In the genomic region with DNA sequence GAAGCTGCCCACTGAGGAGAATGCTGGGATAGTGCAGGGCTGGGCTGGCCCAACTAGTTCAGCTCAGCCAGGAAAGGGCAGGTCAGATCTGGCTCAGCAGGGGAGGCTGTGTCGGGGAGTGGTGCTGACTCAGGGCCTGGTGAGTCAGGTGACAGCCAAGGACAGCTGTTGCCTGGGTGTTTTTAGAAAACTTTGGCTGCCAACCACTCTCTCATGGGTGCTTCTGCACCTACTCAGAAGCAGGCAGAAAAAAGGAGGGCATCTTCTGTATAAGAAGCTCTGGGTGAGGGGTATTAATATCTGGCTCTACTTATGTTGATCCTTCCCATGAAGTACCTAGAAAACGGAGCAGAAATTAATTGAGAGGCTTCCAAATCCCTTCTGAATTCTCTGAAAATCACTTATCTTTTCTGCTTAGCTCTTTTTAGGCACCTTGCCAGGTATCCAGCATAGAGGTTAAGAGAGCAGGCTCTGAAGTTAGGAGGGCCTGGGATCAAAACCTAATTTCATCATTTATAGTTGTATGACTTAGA, we compare ENCODE assay signal across 8 cellular contexts. TPM values are rescaled to one million over a fixed set of nuclear protein-coding genes. Genes with fewer than 3 reads are reported as not detected.
DNase-seq lines count a peak whose midpoint lies in the region; ATAC-seq, FAIRE-seq and TF ChIP-seq lines count a peak whose summit lies in the region.

No MANE protein-coding gene starts in this region.

- intact Hi-C loops in GM12878 (cut with micrococcal nuclease; ENCODE audit: unreplicated experiment), result no loop called here

- RAD21 ChIA-PET in GM12878 (lab: Charles Lee; ENCODE audit: unreplicated experiment), result interaction anchor here (1.5 kb wide), 1 partner anchor 27 kb away, joined by 3 read pairs; no protein-coding TSS in a partner anchor

- SMC1A ChIA-PET in GM12878 (lab: Charles Lee; ENCODE audit: uncharacterized antibody, unreplicated experiment), result interaction anchor here (0.6 to 0.9 kb wide), 4 partner anchors 27 to 1283 kb away, joined by 3 to 4 read pairs (median 4); no protein-coding TSS in a partner anchor

- H3K36me3 ChIP-seq in GM12878 (ENCODE audit: control insufficient read depth in 2 of 2, insufficient read depth in 2 of 2, low read length in 1 of 2) (no peaks in the 10 kb centered on the region), kidney epithelial cell (ENCODE audit: control insufficient read depth, insufficient read depth, low read length) (no peaks in the 10 kb centered on the region)

- in situ Hi-C loops in ACHN (cut with HindIII; ENCODE audit: low pct_ligation_motif_present, low pct_unique_long_range_greater_than_20kb, low sequenced_read_pairs) (no loop called here), GM12878 (cut with MboI) (no loop called here)

- no peak for TF ChIP-seq EP300 in GM12878 (IDR thresholded peaks at IDR 0.05; ENCODE audit: borderline replicate concordance in 1 of 2, control insufficient read depth in 1 of 2, low read depth in 2 of 2, low read length in 2 of 2)

- H3K4me2 ChIP-seq in GM12878 (ENCODE audit: control insufficient read depth, insufficient read depth), result no peak overlapping the region

- BruUV-seq in GM12878 (replicated peaks; lab: Mats Ljungman, UMichigan), result no TSS peak

- peaks cover 2% of the 10 kb centered on the region; the same call in 1 of the 2 replicates for H3K4me1 ChIP-seq in GM12878 (ENCODE audit: control insufficient read depth, insufficient read depth, low read length)

- H3K27me3 ChIP-seq in GM12878 (replicated peaks in 1 of 2; ENCODE audit: control insufficient read depth in 2 of 2, insufficient read depth in 2 of 2, low read length in 1 of 2), result no peaks in the 10 kb centered on the region
- no peaks in the 10 kb centered on the region for H3K27me3 ChIP-seq in kidney epithelial cell (ENCODE audit: control insufficient read depth, insufficient read depth, low read length)

- TF ChIP-seq POLR2A in GM12878 (IDR thresholded peaks at IDR 0.05; ENCODE audit: low read depth, low read length), result no peak

- no peak overlapping the region for H3K27ac ChIP-seq in GM12878 (ENCODE audit: control insufficient read depth, insufficient read depth)

- H3K79me2 ChIP-seq in GM12878 (ENCODE audit: control insufficient read depth, insufficient read depth, low read length), result no peaks in the 10 kb centered on the region

- H3K4me3 ChIP-seq in GM12878 (no peak overlapping the region), kidney epithelial cell (ENCODE audit: low read depth, low read length) (no peak overlapping the region)

- 4% methylated on average over 2 of the region's 2 CpGs for WGBS in GM12878 (ENCODE audit: insufficient coverage, insufficient replicate concordance, low lambda C conversion rate, missing lambda C conversion rate)

- H3K9me3 ChIP-seq in GM12878 (replicated peaks; ENCODE audit: control insufficient read depth, insufficient read depth, low read length), result no peaks in the 10 kb centered on the region

- peak overlapping the region; percentile 24 for H2AFZ ChIP-seq in GM12878 (ENCODE audit: control insufficient read depth, low read depth, low read length)

- no peak overlapping the region for H3K9ac ChIP-seq in GM12878 (ENCODE audit: control insufficient read depth, insufficient read depth, low read length)

- CTCF ChIA-PET in GM12878 (lab: Yijun Ruan, JAX), result interaction anchor here (0.7 to 0.9 kb wide), 2 partner anchors 25 to 28 kb away, joined by 3 read pairs; no protein-coding TSS in a partner anchor

- H4K20me1 ChIP-seq in GM12878 (ENCODE audit: control insufficient read depth, insufficient read depth), result no peaks in the 10 kb centered on the region

- TF ChIP-seq RAD21 in GM12878 (IDR thresholded peaks at IDR 0.05; ENCODE audit: insufficient read depth, low read depth, low read length), result no peak

- POLR2A ChIA-PET in GM12878 (lab: Charles Lee), result interaction anchor here (0.6 to 1.1 kb wide), 2 partner anchors 52 to 136 kb away, joined by 3 read pairs; no protein-coding TSS in a partner anchor

- TF ChIP-seq CTCF in GM12878 (IDR thresholded peaks at IDR 0.05 in 2 of 3, conservative IDR thresholded peaks at IDR 0.05 in 1 of 3; ENCODE audit: control insufficient read depth in 2 of 3, extremely low read depth in 1 of 3, insufficient read depth in 1 of 3, low read depth in 3 of 3, low read length in 3 of 3) (no peak), kidney epithelial cell (IDR thresholded peaks at IDR 0.05; ENCODE audit: insufficient read depth, low read length, poor library complexity, severe bottlenecking) (no peak)

- ATAC-seq in GM12878 (peak; percentile 85), GM21528 (IDR thresholded peaks at IDR 0.05; ENCODE audit: low FRiP score, unreplicated experiment) (no peak)

- DNase-seq in ACHN (peak; percentile 95), H4 (ENCODE audit: low spot score) (peak; percentile 68), NCI-H774 (lab: John Stamatoyannopoulos, UW) (peak; percentile 30), GM12878 (ENCODE audit: low read depth, low spot score) (no peak), kidney epithelial cell (ENCODE audit: low read depth) (peak; percentile 83)
- DNase-seq in stimulated activated CD4-positive, alpha-beta T cell treated with anti-CD3 and anti-CD28 coated beads, Interleukin-1b, Interleukin-23, amount 100 ng/mL, for 48 hours, result peak; percentile 52
- no peak for DNase-seq in central memory CD4-positive, alpha-beta T cell

- no peak for FAIRE-seq in GM12878 (lab: Jason Lieb, UNC)

TF ChIP-seq in GM12878, 131 proteins besides CTCF, POLR2A, EP300 and RAD21:
- TF ChIP-seq, protein P1, sequence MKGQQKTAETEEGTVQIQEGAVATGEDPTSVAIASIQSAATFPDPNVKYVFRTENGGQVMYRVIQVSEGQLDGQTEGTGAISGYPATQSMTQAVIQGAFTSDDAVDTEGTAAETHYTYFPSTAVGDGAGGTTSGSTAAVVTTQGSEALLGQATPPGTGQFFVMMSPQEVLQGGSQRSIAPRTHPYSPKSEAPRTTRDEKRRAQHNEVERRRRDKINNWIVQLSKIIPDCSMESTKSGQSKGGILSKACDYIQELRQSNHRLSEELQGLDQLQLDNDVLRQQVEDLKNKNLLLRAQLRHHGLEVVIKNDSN (IDR thresholded peaks at IDR 0.05; ENCODE audit: borderline replicate concordance, extremely low read length, insufficient read depth, low read depth, low read length), result peak; percentile 3
- TF ChIP-seq RB1 (IDR thresholded peaks at IDR 0.05; ENCODE audit: borderline replicate concordance) (no peak), BHLHE40 (IDR thresholded peaks at IDR 0.05; ENCODE audit: borderline replicate concordance in 1 of 2, low read depth in 2 of 2, low read length in 1 of 2) (peak in 1 of 2 experiments; percentile 21; a peak in 1 of 4 replicates)

RNA-seq across cellular contexts. Expression of a gene that starts 15.6 kb away (rescaled TPM):
- 42.6 and 61.1 TPM in 2 replicates for total RNA-seq in H4 (2014; rRNA removed; shearing (Covaris generic))
- 96.9 and 119 TPM in 2 replicates for total RNA-seq in GM12878 (2013; cell fraction: nucleolus; rRNA removed)
- 42.5 and 45.1 TPM in 2 replicates for total RNA-seq in GM12878 (2014; rRNA removed)
- total RNA-seq in GM12878 (2014; rRNA removed; fragmentation: Illumina TruSeq; extraction: Trizol), result 70.1 and 71.1 TPM in 2 replicates
- 87.5 and 88.9 TPM in 2 replicates for total RNA-seq in GM12878 (2021)
- 17.1 TPM for polyA plus RNA-seq in GM12878 (2011; ENCODE audit: low read depth)
- polyA plus RNA-seq in GM12878 (2011; rRNA removed), result 108 and 190 TPM in 2 replicates
- 42.2 and 49.8 TPM in 2 replicates for polyA plus RNA-seq in GM12878 (2011; cell fraction: cytosol; rRNA removed)
- 28.6 and 41.9 TPM in 2 replicates for polyA plus RNA-seq in GM12878 (2011; cell fraction: nucleus; rRNA removed)
- 31.0 and 49.6 TPM in 2 replicates for polyA plus RNA-seq in GM12878 (2012)
- 84.0 and 138 TPM in 2 replicates for polyA plus RNA-seq in GM12878 (2014; fragmentation: Illumina TruSeq; extraction: Trizol)
- polyA plus RNA-seq in GM12878 (2014; fragmentation: Nextera tagmentation; extraction: Ambion mirVana), result 10 to 100 TPM; 13.3 to 24.8 TPM
- polyA plus RNA-seq in GM12878 (2014; rRNA removed), result 44.2 and 79.9 TPM in 2 replicates
- polyA plus RNA-seq in GM12878 (2016; fragmentation: Nextera tagmentation; extraction: Ambion mirVana), result 100 to 1,000 TPM; 108 to 109 TPM
- 43.9 and 62.6 TPM in 2 replicates for polyA minus RNA-seq in GM12878 (2011; rRNA and poly(A)+ RNA removed)
- polyA minus RNA-seq in GM12878 (2011; cell fraction: cytosol; rRNA and poly(A)+ RNA removed), result 34.2 and 46.3 TPM in 2 replicates
- 22.2 and 40.9 TPM in 2 replicates for polyA minus RNA-seq in GM12878 (2011; cell fraction: nucleus; rRNA and poly(A)+ RNA removed)
- total RNA-seq in kidney epithelial cell, result 183 and 201 TPM in 2 replicates

RNA-seq across cellular contexts. Expression of a gene that starts 36.0 kb away (rescaled TPM):
- 3.5 and 3.7 TPM in 2 replicates for total RNA-seq in H4 (2014; rRNA removed; shearing (Covaris generic))
- total RNA-seq in GM12878 (2013; cell fraction: nucleolus; rRNA removed), result 2.1 and 3.1 TPM in 2 replicates
- total RNA-seq in GM12878 (2014; rRNA removed) (0.28 and 0.54 TPM in 2 replicates), GM12878 (2014; rRNA removed; fragmentation: Illumina TruSeq; extraction: Trizol) (0.22 and 0.28 TPM in 2 replicates), GM12878 (2021) (0.62 and 0.88 TPM in 2 replicates), kidney epithelial cell (58.3 and 75.9 TPM in 2 replicates)
- polyA plus RNA-seq in GM12878 (2011; ENCODE audit: low read depth), result 0.96 TPM
- polyA plus RNA-seq in GM12878 (2011; rRNA removed) (0.20 and 0.48 TPM in 2 replicates), GM12878 (2014; fragmentation: Illumina TruSeq; extraction: Trizol) (0.29 and 0.51 TPM in 2 replicates), GM12878 (2014; fragmentation: Nextera tagmentation; extraction: Ambion mirVana) (under 1 TPM; 0.10 to 0.16 TPM), GM12878 (2014; rRNA removed) (0.45 and 1.3 TPM in 2 replicates), GM12878 (2016; fragmentation: Nextera tagmentation; extraction: Ambion mirVana) (under 1 TPM; 0.56 to 0.63 TPM)
- 0.33 and 0.70 TPM in 2 replicates for polyA plus RNA-seq in GM12878 (2011; cell fraction: cytosol; rRNA removed)
- 0.28 and 0.33 TPM in 2 replicates for polyA plus RNA-seq in GM12878 (2011; cell fraction: nucleus; rRNA removed)
- 0.73 and 0.94 TPM in 2 replicates for polyA plus RNA-seq in GM12878 (2012)
- polyA minus RNA-seq in GM12878 (2011; rRNA and poly(A)+ RNA removed), result 0.44 and 0.77 TPM in 2 replicates
- polyA minus RNA-seq in GM12878 (2011; cell fraction: cytosol; rRNA and poly(A)+ RNA removed), result 0.21 and 0.40 TPM in 2 replicates
- polyA minus RNA-seq in GM12878 (2011; cell fraction: nucleus; rRNA and poly(A)+ RNA removed), result 0.60 and 1.3 TPM in 2 replicates

Comparison
In these comparisons a context has a peak if more than half of its experiments do, and no peak if none do; other contexts are left out.
1. DNase-seq: peak in ACHN (single experiment), H4 (single experiment), NCI-H774 (single experiment), kidney epithelial cell (single experiment) and stimulated activated CD4-positive, alpha-beta T cell treated with anti-CD3 and anti-CD28 coated beads, Interleukin-1b, Interleukin-23, amount 100 ng/mL, for 48 hours (single experiment); none in GM12878 (single experiment) and central memory CD4-positive, alpha-beta T cell (single experiment).
2. RNA of a gene that starts 36.0 kb away (total RNA-seq): 58.3 to 75.9 TPM in kidney epithelial cell; 3.5 to 3.7 TPM in H4 and 0.22 to 3.1 TPM in GM12878; every median in the first group is over 10 times any median in the second.